8 cellular contexts compared by ENCODE assay signal in genomic region chr1:154405762-154406571, GRCh38. TPM values are rescaled to one million over a fixed set of nuclear protein-coding genes. Genes with fewer than 3 reads are reported as not detected.
DNase-seq lines count a peak whose midpoint lies in the region; ATAC-seq and TF ChIP-seq lines count a peak whose summit lies in the region.

No MANE protein-coding gene starts in this region.

- peak; percentile 27 for DNase-seq in NCI-H345 treated with DMSO at 0.1 percent for 48 hours (lab: John Stamatoyannopoulos, UW; ENCODE audit: unreplicated experiment)
- DNase-seq in activated T-cell treated with anti-CD3 and anti-CD28 coated beads for 4 hours, result peak; percentile 72
- peak; percentile 83 for DNase-seq in fibroblast of gingiva (ENCODE audit: low read depth)
- DNase-seq in naive thymus-derived CD8-positive, alpha-beta T cell, result peak; percentile 16 to 72 (median 40)
- peak; percentile 67 for DNase-seq in superior temporal gyrus (ENCODE audit: extremely low spot score)
- no peak for DNase-seq in GM19240 (ENCODE audit: insufficient read length, low spot score)

- POLR2A ChIA-PET in naive thymus-derived CD8-positive, alpha-beta T cell (lab: Charles Lee), result interaction anchor here (0.7 to 11.0 kb wide), 11 partner anchors 13 to 77 kb away, joined by 3 to 122 read pairs (median 5); no protein-coding TSS in a partner anchor

- peaks cover 43 to 88% (median 80%) of the 10 kb centered on the region in 4 donors for H3K4me1 Mint-ChIP-seq in naive thymus-derived CD8-positive, alpha-beta T cell

- no peaks in the 10 kb centered on the region for H3K27me3 Mint-ChIP-seq in naive thymus-derived CD8-positive, alpha-beta T cell

- peaks cover 0 to 11% (median 4%) of the 10 kb centered on the region in 3 donors for H3K36me3 Mint-ChIP-seq in naive thymus-derived CD8-positive, alpha-beta T cell

- TF ChIP-seq CTCF in C4-2B (conservative IDR thresholded peaks at IDR 0.05), result no peak; the same call in 1 of the 2 replicates

- H3K27ac ChIP-seq in C4-2B, result peak overlapping the region; percentile 97

- peak overlapping the region; percentile 88 to 96 (median 93) for H3K4me3 Mint-ChIP-seq in naive thymus-derived CD8-positive, alpha-beta T cell

- no peaks in the 10 kb centered on the region for H3K9me3 Mint-ChIP-seq in naive thymus-derived CD8-positive, alpha-beta T cell

- peak overlapping the region; percentile 90 to 98 (median 94) for H3K27ac Mint-ChIP-seq in naive thymus-derived CD8-positive, alpha-beta T cell

- peak; percentile 20 for ATAC-seq in GM19438 (IDR thresholded peaks at IDR 0.05; ENCODE audit: low read depth, unreplicated experiment)
- ATAC-seq in naive thymus-derived CD8-positive, alpha-beta T cell, result peak; percentile 4 to 6

RNA-seq across cellular contexts. Expression of gene IL6R, which starts 0.8 kb away (rescaled TPM):
- total RNA-seq in naive thymus-derived CD8-positive, alpha-beta T cell, result 10 to 100 TPM; 44.4 to 49.9 TPM
- polyA plus RNA-seq in naive thymus-derived CD8-positive, alpha-beta T cell, result 10 to 100 TPM; 20.1 to 44.1 (median 28.4) TPM
